ENCODE assay signal across 8 cellular contexts in genomic region chr4:83535520-83535944, GRCh38. TPM values are rescaled to one million over a fixed set of nuclear protein-coding genes. Genes with fewer than 3 reads are reported as not detected.
DNase-seq lines count a peak whose midpoint lies in the region; ATAC-seq and TF ChIP-seq lines count a peak whose summit lies in the region.

No MANE protein-coding gene starts in this region.

- peak overlapping the region; percentile 92 for H2AFZ ChIP-seq in neuronal stem cell (ENCODE audit: low read length)

- H3K14ac ChIP-seq in neuronal stem cell (ENCODE audit: low read length), result no peak overlapping the region

- no peak overlapping the region for H3K4ac ChIP-seq in neuronal stem cell (ENCODE audit: low read length)

- H3K27me3 ChIP-seq in A673 (replicated peaks; ENCODE audit: insufficient read depth, low read depth, low read length, poor library complexity), result no peaks in the 10 kb centered on the region
- peaks cover 9 to 76% (median 47%) of the 10 kb centered on the region in 3 experiments for H3K27me3 ChIP-seq in neuronal stem cell (ENCODE audit: control insufficient read depth in 3 of 3, insufficient read depth in 3 of 3, low read depth in 1 of 3, low read length in 3 of 3)
- no peaks in the 10 kb centered on the region for H3K27me3 ChIP-seq in uterus

- H3K4me2 ChIP-seq in neuronal stem cell (ENCODE audit: insufficient read depth, low read length, poor library complexity, severe bottlenecking), result peak overlapping the region; percentile 82

- DNase-seq in A673 (ENCODE audit: low spot score) (peak; percentile 16), NCI-H774 (lab: John Stamatoyannopoulos, UW) (peak; percentile 15), activated T-helper 1 cell treated with Interleukin-2 at 50 U/mL for 16 hours (ENCODE audit: low read depth) (peak; percentile 15), fibroblast of the aortic adventitia (ENCODE audit: low read depth) (peak; percentile 72), neuronal stem cell (ENCODE audit: low spot score) (peak; percentile 21), uterus (peak; percentile 28 to 32)

- TF ChIP-seq POLR2A in uterus (IDR thresholded peaks at IDR 0.05), result no peak

- no TSS peak for BruUV-seq in A673 (replicated peaks; lab: Mats Ljungman, UMichigan)

- no peak overlapping the region for H4K91ac ChIP-seq in neuronal stem cell (ENCODE audit: low read depth, low read length, poor library complexity)

- CTCF ChIA-PET in A673 (lab: Charles Lee), result no interaction called here

- intact Hi-C loops in A673 (cut with micrococcal nuclease; ENCODE audit: unreplicated experiment), result no loop called here
- intact Hi-C loops in uterus (cut with DNase I; ENCODE audit: low total_unique reads), result no loop called here

- H2AK5ac ChIP-seq in neuronal stem cell (ENCODE audit: low read depth, low read length), result no peak overlapping the region

- no peak for TF ChIP-seq CTCF in A673 (conservative IDR thresholded peaks at IDR 0.05; ENCODE audit: low read depth, low read length)
- TF ChIP-seq CTCF in fibroblast of the aortic adventitia (IDR thresholded peaks at IDR 0.05; ENCODE audit: insufficient read depth, low read length), result no peak
- no peak for TF ChIP-seq CTCF in uterus (IDR thresholded peaks at IDR 0.05)

- no CpG with 5 or more reads among the region's 19 CpGs for WGBS in neuronal stem cell (ENCODE audit: extremely low coverage in 2 of 2, insufficient read length in 2 of 2, insufficient replicate concordance in 1 of 2), 2 donors

- H3K18ac ChIP-seq in neuronal stem cell (ENCODE audit: low read length), result peak overlapping the region; percentile 35

- no peaks in the 10 kb centered on the region for H3K79me1 ChIP-seq in neuronal stem cell (ENCODE audit: low read depth, low read length)

- H2BK12ac ChIP-seq in neuronal stem cell (ENCODE audit: low read length), result no peak overlapping the region

- no peak overlapping the region for H2BK120ac ChIP-seq in neuronal stem cell (ENCODE audit: low read depth, low read length)

- H4K8ac ChIP-seq in neuronal stem cell (ENCODE audit: low read depth, low read length), result no peak overlapping the region

- no peaks in the 10 kb centered on the region for H3K36me3 ChIP-seq in A673 (ENCODE audit: insufficient read depth, low read length, poor library complexity, severe bottlenecking)
- H3K36me3 ChIP-seq in neuronal stem cell (replicated peaks in 1 of 2; ENCODE audit: control insufficient read depth in 2 of 2, insufficient read depth in 2 of 2, low read length in 2 of 2), result no peaks in the 10 kb centered on the region
- H3K36me3 ChIP-seq in uterus, result no peaks in the 10 kb centered on the region

- no peak overlapping the region for H2BK15ac ChIP-seq in neuronal stem cell (ENCODE audit: low read length)

- ATAC-seq in GM18517 (IDR thresholded peaks at IDR 0.05; ENCODE audit: unreplicated experiment) (peak; percentile 29), HG03064 (IDR thresholded peaks at IDR 0.05; ENCODE audit: low read depth, unreplicated experiment) (peak; percentile 35)

- POLR2A ChIA-PET in A673 (lab: Charles Lee; ENCODE audit: low non-redundant PET), result no interaction called here

- H3K4me3 ChIP-seq in A673 (ENCODE audit: low read depth, low read length, poor library complexity, severe bottlenecking) (peak overlapping the region; percentile 58), fibroblast of the aortic adventitia (ENCODE audit: low read depth, low read length) (peak overlapping the region; percentile 87), neuronal stem cell (ENCODE audit: low read length in 2 of 2) (peak overlapping the region; percentile 36 to 79), uterus (peak overlapping the region; percentile 62 to 63)

- no peak overlapping the region for H3K23ac ChIP-seq in neuronal stem cell (ENCODE audit: low read depth, low read length, poor library complexity)

- no peak overlapping the region for H3K27ac ChIP-seq in A673 (ENCODE audit: low read depth, low read length, poor library complexity, severe bottlenecking)
- H3K27ac ChIP-seq in neuronal stem cell (replicated peaks; ENCODE audit: low read length), result no peak overlapping the region
- H3K27ac ChIP-seq in uterus, result peak overlapping the region; percentile 58 to 74

- H3K9me3 ChIP-seq in A673 (ENCODE audit: low read depth, low read length, poor library complexity, severe bottlenecking), result no peaks in the 10 kb centered on the region
- H3K9me3 ChIP-seq in neuronal stem cell (replicated peaks in 1 of 2; ENCODE audit: control insufficient read depth in 2 of 2, insufficient read depth in 1 of 2, low read depth in 1 of 2, low read length in 2 of 2), result no peaks in the 10 kb centered on the region
- no peaks in the 10 kb centered on the region for H3K9me3 ChIP-seq in uterus

- H2BK5ac ChIP-seq in neuronal stem cell (ENCODE audit: low read length), result no peak overlapping the region

- H3K4me1 ChIP-seq in A673 (ENCODE audit: insufficient read depth, low read length, poor library complexity, severe bottlenecking), result no peaks in the 10 kb centered on the region
- peaks cover 4 to 14% of the 10 kb centered on the region in 2 donors for H3K4me1 ChIP-seq in neuronal stem cell (ENCODE audit: control insufficient read depth in 2 of 2, insufficient read depth in 1 of 2, low read depth in 1 of 2, low read length in 2 of 2)
- no peaks in the 10 kb centered on the region for H3K4me1 ChIP-seq in uterus

- no peak overlapping the region for H3K9ac ChIP-seq in neuronal stem cell (ENCODE audit: low read depth, low read length, poor library complexity)

RNA-seq across cellular contexts. Expression of gene GPAT3, which starts 0.4 kb away (rescaled TPM):
- total RNA-seq in A673 (2021), result 0.74 and 1.2 TPM in 2 replicates
- total RNA-seq in fibroblast of the aortic adventitia (ENCODE audit: low replicate concordance), result 10.7 and 15.2 TPM in 2 replicates
- 0.13 TPM for polyA plus RNA-seq in neuronal stem cell (2013, experiment 1 of 2)
- polyA plus RNA-seq in neuronal stem cell (2013, experiment 2 of 2), result 0.06 TPM
- total RNA-seq in uterus, result 1 to 10 TPM; 3.8 to 8.1 (median 4.7) TPM

RNA-seq across cellular contexts. Expression of gene ABRAXAS1, which starts 50.6 kb away (rescaled TPM):
- total RNA-seq in A673 (2021), result 17.6 and 19.9 TPM in 2 replicates
- total RNA-seq in fibroblast of the aortic adventitia (ENCODE audit: low replicate concordance), result 14.8 and 27.3 TPM in 2 replicates
- 33.6 TPM for polyA plus RNA-seq in neuronal stem cell (2013, experiment 1 of 2)
- 34.9 TPM for polyA plus RNA-seq in neuronal stem cell (2013, experiment 2 of 2)
- 10 to 100 TPM in 3 of 4 donors, 1 to 10 TPM in 1; 7.4 to 61.5 (median 29.3) TPM for total RNA-seq in uterus

Comparison
In these comparisons a context has a peak if more than half of its experiments do, and no peak if none do; other contexts are left out.
1. DNase-seq: peak in every context shown above with its lines; median percentile 72 in fibroblast of the aortic adventitia; 30 in uterus; 21 in neuronal stem cell; 16 in A673; 15 in NCI-H774; 15 in activated T-helper 1 cell treated with Interleukin-2 at 50 U/mL for 16 hours.
2. H3K27ac ChIP-seq: peak in uterus (2 of 2); none in A673 (single experiment) and neuronal stem cell (single experiment).
3. Peak in every context shown above with its lines, with median percentiles within 50 percentile points of each other: H3K4me3 ChIP-seq.